Comparison of ENCODE assay signal across 20 cellular contexts in the genomic region with DNA sequence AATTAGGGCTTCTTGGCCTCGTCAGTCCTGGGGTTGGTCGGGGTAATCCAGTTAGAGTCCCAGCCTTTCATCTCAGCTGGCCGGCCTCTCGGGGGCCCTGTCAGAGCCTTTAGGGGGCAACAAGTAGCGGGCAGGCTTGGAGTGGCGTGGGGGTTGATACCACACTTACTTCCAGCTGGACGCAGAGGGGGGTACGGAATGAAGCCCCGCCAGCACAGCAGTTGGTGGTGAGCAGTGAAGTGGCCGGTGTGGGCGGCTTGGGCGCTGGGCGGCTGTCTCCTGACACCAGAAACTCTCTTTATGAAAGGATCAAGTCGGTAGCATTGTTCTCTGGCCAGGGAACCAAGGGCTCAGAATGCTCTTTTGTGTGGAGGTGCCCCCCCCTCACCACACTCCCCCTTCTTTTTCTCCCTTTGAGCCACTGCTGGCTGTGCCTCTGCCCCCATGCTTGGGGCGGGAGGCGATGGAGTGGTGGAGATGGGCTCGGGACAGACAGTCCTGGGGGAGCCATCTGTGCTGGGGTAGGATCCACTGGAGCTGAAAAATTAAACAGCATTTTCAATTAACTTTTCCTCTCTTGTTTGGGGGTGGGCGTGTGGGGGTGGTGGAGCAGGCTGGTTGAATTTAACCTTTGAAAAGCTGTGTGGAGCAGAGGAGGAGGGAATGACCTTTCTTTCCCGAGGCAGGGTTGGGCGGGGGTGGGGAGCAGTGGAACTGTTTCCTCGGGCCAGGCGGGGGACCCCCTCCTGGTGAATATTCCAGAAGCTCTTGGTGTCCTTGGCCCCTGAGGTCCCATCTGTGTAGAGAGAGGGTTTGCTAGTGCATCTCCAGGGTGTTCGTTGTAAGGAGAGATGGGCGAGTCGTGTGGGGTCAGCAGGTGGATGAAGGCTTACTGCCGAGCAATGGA.
DNase-seq lines count a peak whose midpoint lies in the region; ATAC-seq and TF ChIP-seq lines count a peak whose summit lies in the region.
"Had no signal": no experiment of that assay in that cellular context is flagged by ENCODE, and none has a peak within 500 bp of the region (broad histone marks: within the 10 kb centered on the region; RNA-seq: fewer than 3 reads in every experiment).

No MANE protein-coding gene starts in this region.

- DNase-seq in caudate nucleus (lab: John Stamatoyannopoulos, UW) (peak in 58 of 61 donors; percentile 48 to 94 (median 86)), retina (peak; percentile 85), SHP77 (lab: John Stamatoyannopoulos, UW) (no peak), body of pancreas (no peak), SKM-1 (lab: John Stamatoyannopoulos, UW; ENCODE audit: unreplicated experiment) (no peak)
- DNase-seq in stimulated activated naive CD4-positive, alpha-beta T cell (lab: John Stamatoyannopoulos, UW), result no peak
- DNase-seq: activated CD4-positive, alpha-beta memory T cell treated with anti-CD3 and anti-CD28 coated beads, Interleukin-2, amount 10 ng/mL, durations not matched to agents 7 days and 5 days; activated CD4-positive, CD25-positive, alpha-beta regulatory T cell; activated naive CD4-positive, alpha-beta T cell treated with anti-CD3 and anti-CD28 coated beads, Interleukin-2, amount 10 ng/mL, durations not matched to agents 7 days and 5 days; AML-193; Calu3; GM23248; left ventricle myocardium inferior; NCI-H1436; ovary; upper lobe of left lung had no signal

- peaks cover 43% of the 10 kb centered on the region for H3K4me1 ChIP-seq in HUES48 (ENCODE audit: control insufficient read depth, insufficient read depth, low read length)
- H3K4me1 ChIP-seq in body of pancreas, result no peaks in the 10 kb centered on the region
- H3K4me1 ChIP-seq: upper lobe of left lung had no signal

- no peak for TF ChIP-seq CTCF in body of pancreas (IDR thresholded peaks at IDR 0.05)

- H3K9me3 ChIP-seq in HUES48 (ENCODE audit: control insufficient read depth, insufficient read depth, low read length) (no peaks in the 10 kb centered on the region), body of pancreas (no peaks in the 10 kb centered on the region)
- H3K9me3 ChIP-seq: left ventricle myocardium inferior, ovary, upper lobe of left lung had no signal

- WGBS in body of pancreas, 2 donors, result 51 to 55% methylated on average over 20 to 26 of the region's 26 CpGs

- H3K27ac ChIP-seq in HUES48 (ENCODE audit: low read depth, low read length) (peak overlapping the region; percentile 81), caudate nucleus (ENCODE audit: low read depth, low read length) (peak overlapping the region; percentile 94), layer of hippocampus (ENCODE audit: low read depth, low read length) (peak overlapping the region; percentile 94), body of pancreas (no peak overlapping the region)
- H3K27ac ChIP-seq: coronary artery, GM23248, left ventricle myocardium inferior, ovary, upper lobe of left lung had no signal

- no peak overlapping the region for H3K4me3 ChIP-seq in HUES48 (ENCODE audit: low read depth, low read length)
- no peak overlapping the region for H3K4me3 ChIP-seq in body of pancreas
- H3K4me3 ChIP-seq: coronary artery, GM23248, left ventricle myocardium inferior, ovary, upper lobe of left lung had no signal

- H3K27me3 ChIP-seq in HUES48 (ENCODE audit: control insufficient read depth, insufficient read depth, low read length) (peaks cover 33% of the 10 kb centered on the region), layer of hippocampus (ENCODE audit: control insufficient read depth, insufficient read depth, low read length) (no peaks in the 10 kb centered on the region), body of pancreas (peaks cover 0 to 3% of the 10 kb centered on the region in 2 donors)
- H3K27me3 ChIP-seq: ovary, upper lobe of left lung had no signal

- ATAC-seq in body of pancreas, result no peak
- ATAC-seq: stimulated activated memory B cell treated with anti-CD40 and anti-IgM and Interleukin-4, amounts not matched to agents 10 μg/mL and 1 μg/mL and 100 μg/mL, for 72 hours had no signal

- H3K9ac ChIP-seq in HUES48 (ENCODE audit: low read depth, low read length), result no peak overlapping the region
- H3K9ac ChIP-seq: GM23248 had no signal

- H3K36me3 ChIP-seq in HUES48 (ENCODE audit: control insufficient read depth, insufficient read depth, low read length) (no peaks in the 10 kb centered on the region), body of pancreas (replicated peaks in 1 of 2; ENCODE audit: insufficient read depth in 1 of 2, low read depth in 2 of 2) (no peaks in the 10 kb centered on the region)
- H3K36me3 ChIP-seq: left ventricle myocardium inferior, ovary, upper lobe of left lung had no signal

- intact Hi-C loops in body of pancreas (cut with DNase I), result no loop called here

- TF ChIP-seq POLR2A in body of pancreas (IDR thresholded peaks at IDR 0.05), result no peak

Comparison
In these comparisons a context has a peak if more than half of its experiments do, and no peak if none do; other contexts are left out.
1. H3K27ac ChIP-seq: peak in HUES48 (single experiment), caudate nucleus (single experiment) and layer of hippocampus (single experiment); none in body of pancreas (0 of 4).
2. DNase-seq: peak in caudate nucleus (58 of 61) and retina (single experiment); none in SHP77 (0 of 2), stimulated activated naive CD4-positive, alpha-beta T cell (0 of 6), body of pancreas (0 of 4) and SKM-1 (single experiment).